ENCODE assay signal across 1 cellular context in the genomic region with DNA sequence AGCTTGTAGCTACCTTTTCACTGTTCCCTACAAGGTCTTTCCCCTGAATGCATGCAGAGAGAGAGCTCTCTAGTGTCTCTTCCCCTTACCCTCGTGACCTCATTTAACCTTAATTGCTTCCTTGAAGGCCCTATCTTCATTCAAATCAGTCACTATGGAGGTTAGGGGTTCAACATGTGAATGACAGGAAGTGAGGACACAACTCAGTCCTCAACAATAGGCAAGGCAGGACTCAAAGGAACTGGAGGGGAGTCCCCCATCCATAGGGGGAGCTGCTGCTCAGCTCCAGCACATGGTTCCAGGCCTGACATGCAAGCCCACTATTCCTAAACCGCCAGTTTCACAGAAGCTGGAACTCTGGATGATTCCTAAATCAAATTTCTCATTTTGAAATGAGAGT.
TF ChIP-seq lines count a peak whose summit lies in the region.

No MANE protein-coding gene starts in this region.

TF ChIP-seq in IMR-90, 13 proteins besides CTCF, POLR2A, EP300 and RAD21:
- TF ChIP-seq SMC3 (IDR thresholded peaks at IDR 0.05; ENCODE audit: low read depth, low read length) (no peak), FOS (IDR thresholded peaks at IDR 0.05; ENCODE audit: low read depth, low read length) (no peak), NFE2L2 (IDR thresholded peaks at IDR 0.05; ENCODE audit: low read depth, low read length) (no peak), MAFK (IDR thresholded peaks at IDR 0.05; ENCODE audit: low read depth, low read length) (no peak), CEBPB (IDR thresholded peaks at IDR 0.05; ENCODE audit: low read depth, low read length) (no peak), RCOR1 (IDR thresholded peaks at IDR 0.05; ENCODE audit: insufficient replicate concordance, low read length) (no peak), MXI1 (IDR thresholded peaks at IDR 0.05; ENCODE audit: borderline replicate concordance, low read depth, low read length) (no peak), BHLHE40 (IDR thresholded peaks at IDR 0.05; ENCODE audit: low read depth, low read length) (no peak), CHD1 (IDR thresholded peaks at IDR 0.05; ENCODE audit: low read depth, low read length) (no peak), MAZ (IDR thresholded peaks at IDR 0.05; ENCODE audit: borderline replicate concordance, low read depth, low read length) (no peak), RFX5 (IDR thresholded peaks at IDR 0.05; ENCODE audit: low read depth, low read length) (no peak)
- TF ChIP-seq, protein P1, sequence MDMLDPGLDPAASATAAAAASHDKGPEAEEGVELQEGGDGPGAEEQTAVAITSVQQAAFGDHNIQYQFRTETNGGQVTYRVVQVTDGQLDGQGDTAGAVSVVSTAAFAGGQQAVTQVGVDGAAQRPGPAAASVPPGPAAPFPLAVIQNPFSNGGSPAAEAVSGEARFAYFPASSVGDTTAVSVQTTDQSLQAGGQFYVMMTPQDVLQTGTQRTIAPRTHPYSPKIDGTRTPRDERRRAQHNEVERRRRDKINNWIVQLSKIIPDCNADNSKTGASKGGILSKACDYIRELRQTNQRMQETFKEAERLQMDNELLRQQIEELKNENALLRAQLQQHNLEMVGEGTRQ (IDR thresholded peaks at IDR 0.05; ENCODE audit: low read depth, low read length) = no peak
- TF ChIP-seq, protein P2, sequence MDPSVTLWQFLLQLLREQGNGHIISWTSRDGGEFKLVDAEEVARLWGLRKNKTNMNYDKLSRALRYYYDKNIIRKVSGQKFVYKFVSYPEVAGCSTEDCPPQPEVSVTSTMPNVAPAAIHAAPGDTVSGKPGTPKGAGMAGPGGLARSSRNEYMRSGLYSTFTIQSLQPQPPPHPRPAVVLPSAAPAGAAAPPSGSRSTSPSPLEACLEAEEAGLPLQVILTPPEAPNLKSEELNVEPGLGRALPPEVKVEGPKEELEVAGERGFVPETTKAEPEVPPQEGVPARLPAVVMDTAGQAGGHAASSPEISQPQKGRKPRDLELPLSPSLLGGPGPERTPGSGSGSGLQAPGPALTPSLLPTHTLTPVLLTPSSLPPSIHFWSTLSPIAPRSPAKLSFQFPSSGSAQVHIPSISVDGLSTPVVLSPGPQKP (IDR thresholded peaks at IDR 0.05; ENCODE audit: borderline replicate concordance, low read depth, low read length) = no peak
